Comparison of ENCODE assay signal across 23 cellular contexts in genomic region chr10:100749309-100750217, GRCh38. TPM values are rescaled to one million over a fixed set of nuclear protein-coding genes. Genes with fewer than 3 reads are reported as not detected.
DNase-seq lines count a peak whose midpoint lies in the region; ATAC-seq and TF ChIP-seq lines count a peak whose summit lies in the region.
"Had no signal": no experiment of that assay in that cellular context is flagged by ENCODE, and none has a peak within 500 bp of the region (broad histone marks: within the 10 kb centered on the region; RNA-seq: fewer than 3 reads in every experiment).

No MANE protein-coding gene starts in this region.

- H3K27ac Mint-ChIP-seq in activated naive CD8-positive, alpha-beta T cell: no peak overlapping the region
- no peak overlapping the region for H3K27ac Mint-ChIP-seq in activated naive CD8-positive, alpha-beta T cell treated with anti-CD3 and anti-CD28 coated beads for 36 hours
- peak overlapping the region; percentile 61 for H3K27ac Mint-ChIP-seq in central memory CD8-positive, alpha-beta T cell (ENCODE audit: low read depth)
- peak overlapping the region in 3 of 6 donors; percentile 38 to 89 (median 74) for H3K27ac Mint-ChIP-seq in naive B cell
- H3K27ac Mint-ChIP-seq in type B pancreatic cell: no peak overlapping the region
- no peak overlapping the region for H3K27ac Mint-ChIP-seq in activated T-helper 2 cell treated with anti-CD3 and anti-CD28 coated beads, Interferon-gamma antibody, Interleukin-2, Interleukin-4, amounts not matched to agents 10 μg/mL and 5 μg/mL and 100 μg/mL, durations not matched to agents 14 hours and 24 hours and 36 hours
- H3K27ac Mint-ChIP-seq: activated CD8-positive, alpha-beta T cell treated with anti-CD3 and anti-CD28 coated beads, Interleukin-2, amount 10 ng/mL, durations not matched to agents 7 days and 5 days; dendritic cell treated with granulocyte-macrophage colony-stimulating factor and Interleukin-4, amounts not matched to agents 40 ng/mL and 50 ng/mL, for 4 days had no signal

- no peak for DNase-seq in activated naive CD8-positive, alpha-beta T cell treated with anti-CD3 and anti-CD28 coated beads for 36 hours
- DNase-seq in central memory CD8-positive, alpha-beta T cell (ENCODE audit: low spot score in 2 of 2): no peak
- DNase-seq in naive B cell (no peak), type B pancreatic cell (ENCODE audit: extremely low spot score, unreplicated experiment) (no peak), activated gamma-delta T cell treated with Interleukin-2 at 50 U/mL for 16 hours (no peak)
- no peak for DNase-seq in activated T-helper 2 cell treated with anti-CD3 and anti-CD28 coated beads, Interferon-gamma antibody, Interleukin-2, Interleukin-4, amounts not matched to agents 10 μg/mL and 5 μg/mL and 100 μg/mL, durations not matched to agents 14 hours and 24 hours and 36 hours (ENCODE audit: low spot score)
- DNase-seq: activated CD8-positive, alpha-beta T cell treated with anti-CD3 and anti-CD28 coated beads, Interleukin-2, amount 10 ng/mL, durations not matched to agents 7 days and 5 days; EL; esophagus squamous epithelium; GOT3; heart right ventricle; left cardiac atrium; NCI-H1105; NCI-H2107; NCI-H69; OCI-M1; stimulated activated CD4-positive, alpha-beta T cell treated with anti-CD3 and anti-CD28 coated beads, Interleukin-12 subunit alpha, Interleukin-12 subunit beta, amount 100 ng/mL, for 4 hours; uterus had no signal

- intact Hi-C loops in activated T-helper 2 cell treated with anti-CD3 and anti-CD28 coated beads, Interferon-gamma antibody, Interleukin-2, Interleukin-4, amounts not matched to agents 10 μg/mL and 5 μg/mL and 100 μg/mL, durations not matched to agents 14 hours and 24 hours and 36 hours (cut with micrococcal nuclease): loop anchor here (5.0 to 10.0 kb wide), 2 partner anchors 125 to 543 kb away; no protein-coding TSS in a partner anchor

- no peaks in the 10 kb centered on the region for H3K36me3 Mint-ChIP-seq in activated naive CD8-positive, alpha-beta T cell
- H3K36me3 Mint-ChIP-seq in activated naive CD8-positive, alpha-beta T cell treated with anti-CD3 and anti-CD28 coated beads for 36 hours: no peaks in the 10 kb centered on the region
- H3K36me3 Mint-ChIP-seq in central memory CD8-positive, alpha-beta T cell (ENCODE audit: insufficient read depth): peaks cover under 1% of the 10 kb centered on the region
- H3K36me3 Mint-ChIP-seq in naive B cell (peaks cover 5 to 15% of the 10 kb centered on the region in 2 donors), type B pancreatic cell (no peaks in the 10 kb centered on the region)
- peaks cover 4% of the 10 kb centered on the region for H3K36me3 Mint-ChIP-seq in activated T-helper 2 cell treated with anti-CD3 and anti-CD28 coated beads, Interferon-gamma antibody, Interleukin-2, Interleukin-4, amounts not matched to agents 10 μg/mL and 5 μg/mL and 100 μg/mL, durations not matched to agents 14 hours and 24 hours and 36 hours (ENCODE audit: low read depth)

- peaks cover 40% of the 10 kb centered on the region for H3K27me3 Mint-ChIP-seq in activated naive CD8-positive, alpha-beta T cell
- peaks cover 92% of the 10 kb centered on the region for H3K27me3 Mint-ChIP-seq in activated naive CD8-positive, alpha-beta T cell treated with anti-CD3 and anti-CD28 coated beads for 36 hours
- peaks cover 84% of the 10 kb centered on the region for H3K27me3 Mint-ChIP-seq in central memory CD8-positive, alpha-beta T cell
- H3K27me3 Mint-ChIP-seq in naive B cell (peaks cover 67 to 88% (median 81%) of the 10 kb centered on the region in 3 donors), type B pancreatic cell (peaks cover 94% of the 10 kb centered on the region)
- peaks cover 77% of the 10 kb centered on the region for H3K27me3 Mint-ChIP-seq in activated T-helper 2 cell treated with anti-CD3 and anti-CD28 coated beads, Interferon-gamma antibody, Interleukin-2, Interleukin-4, amounts not matched to agents 10 μg/mL and 5 μg/mL and 100 μg/mL, durations not matched to agents 14 hours and 24 hours and 36 hours (ENCODE audit: low read depth)

- peak overlapping the region; percentile 59 for H3K4me3 Mint-ChIP-seq in activated naive CD8-positive, alpha-beta T cell
- H3K4me3 Mint-ChIP-seq in activated naive CD8-positive, alpha-beta T cell treated with anti-CD3 and anti-CD28 coated beads for 36 hours: no peak overlapping the region
- peak overlapping the region; percentile 25 for H3K4me3 Mint-ChIP-seq in central memory CD8-positive, alpha-beta T cell
- H3K4me3 Mint-ChIP-seq in naive B cell: peak overlapping the region in 7 of 8 donors; percentile 43 to 84 (median 74)
- H3K4me3 Mint-ChIP-seq in type B pancreatic cell: peak overlapping the region; percentile 73
- H3K4me3 Mint-ChIP-seq in activated T-helper 2 cell treated with anti-CD3 and anti-CD28 coated beads, Interferon-gamma antibody, Interleukin-2, Interleukin-4, amounts not matched to agents 10 μg/mL and 5 μg/mL and 100 μg/mL, durations not matched to agents 14 hours and 24 hours and 36 hours (ENCODE audit: low read depth): no peak overlapping the region
- H3K4me3 Mint-ChIP-seq: activated CD8-positive, alpha-beta T cell treated with anti-CD3 and anti-CD28 coated beads, Interleukin-2, amount 10 ng/mL, durations not matched to agents 7 days and 5 days; dendritic cell treated with granulocyte-macrophage colony-stimulating factor and Interleukin-4, amounts not matched to agents 40 ng/mL and 50 ng/mL, for 4 days had no signal

- no peaks in the 10 kb centered on the region for H3K9me3 Mint-ChIP-seq in activated naive CD8-positive, alpha-beta T cell (ENCODE audit: low read depth)
- H3K9me3 Mint-ChIP-seq in activated naive CD8-positive, alpha-beta T cell treated with anti-CD3 and anti-CD28 coated beads for 36 hours: no peaks in the 10 kb centered on the region
- no peaks in the 10 kb centered on the region for H3K9me3 Mint-ChIP-seq in central memory CD8-positive, alpha-beta T cell
- H3K9me3 Mint-ChIP-seq in naive B cell: peaks cover 0 to 7% (median 0%) of the 10 kb centered on the region in 7 donors
- H3K9me3 Mint-ChIP-seq in type B pancreatic cell: no peaks in the 10 kb centered on the region
- H3K9me3 Mint-ChIP-seq in activated T-helper 2 cell treated with anti-CD3 and anti-CD28 coated beads, Interferon-gamma antibody, Interleukin-2, Interleukin-4, amounts not matched to agents 10 μg/mL and 5 μg/mL and 100 μg/mL, durations not matched to agents 14 hours and 24 hours and 36 hours: no peaks in the 10 kb centered on the region
- H3K9me3 Mint-ChIP-seq: dendritic cell treated with granulocyte-macrophage colony-stimulating factor and Interleukin-4, amounts not matched to agents 40 ng/mL and 50 ng/mL, for 4 days had no signal

- peaks cover 33% of the 10 kb centered on the region for H3K4me1 Mint-ChIP-seq in activated naive CD8-positive, alpha-beta T cell (ENCODE audit: low read depth)
- H3K4me1 Mint-ChIP-seq in activated naive CD8-positive, alpha-beta T cell treated with anti-CD3 and anti-CD28 coated beads for 36 hours: peaks cover 15% of the 10 kb centered on the region
- peaks cover 14% of the 10 kb centered on the region for H3K4me1 Mint-ChIP-seq in central memory CD8-positive, alpha-beta T cell
- peaks cover 24 to 38% (median 32%) of the 10 kb centered on the region in 3 donors for H3K4me1 Mint-ChIP-seq in naive B cell
- H3K4me1 Mint-ChIP-seq in type B pancreatic cell (ENCODE audit: unreplicated experiment): peaks cover 20% of the 10 kb centered on the region
- H3K4me1 Mint-ChIP-seq in activated T-helper 2 cell treated with anti-CD3 and anti-CD28 coated beads, Interferon-gamma antibody, Interleukin-2, Interleukin-4, amounts not matched to agents 10 μg/mL and 5 μg/mL and 100 μg/mL, durations not matched to agents 14 hours and 24 hours and 36 hours (ENCODE audit: low read depth): peaks cover 5% of the 10 kb centered on the region

- no peak for ATAC-seq in central memory CD8-positive, alpha-beta T cell (replicated peaks; ENCODE audit: extremely low read depth, poor library complexity, severe bottlenecking)
- ATAC-seq in naive B cell (ENCODE audit: low read depth in 2 of 2): no peak
- no peak for ATAC-seq in HG02642 (IDR thresholded peaks at IDR 0.05; ENCODE audit: poor library complexity, unreplicated experiment)
- ATAC-seq: activated CD8-positive, alpha-beta T cell treated with anti-CD3 and anti-CD28 coated beads, Interleukin-2, amount 10 ng/mL, durations not matched to agents 7 days and 5 days; left cardiac atrium had no signal

- no peak for TF ChIP-seq CTCF in type B pancreatic cell (conservative IDR thresholded peaks at IDR 0.05)

RNA-seq across cellular contexts. Expression of gene PAX2, which starts 4.2 kb away (rescaled TPM):
- total RNA-seq in activated naive CD8-positive, alpha-beta T cell treated with anti-CD3 and anti-CD28 coated beads for 36 hours: not detected
- polyA plus RNA-seq in naive B cell (ENCODE audit: low read depth in 6 of 6): not detected
- total RNA-seq in type B pancreatic cell (ENCODE audit: low replicate concordance): 0.19 and 4.4 TPM in 2 replicates
- 0.18 and 0.30 TPM in 2 replicates for total RNA-seq in activated T-helper 2 cell treated with anti-CD3 and anti-CD28 coated beads, Interferon-gamma antibody, Interleukin-2, Interleukin-4, amounts not matched to agents 10 μg/mL and 5 μg/mL and 100 μg/mL, durations not matched to agents 14 hours and 24 hours and 36 hours
- total RNA-seq: activated CD8-positive, alpha-beta T cell treated with anti-CD3 and anti-CD28 coated beads, Interleukin-2, amount 10 ng/mL, durations not matched to agents 7 days and 5 days; esophagus squamous epithelium; heart right ventricle; left cardiac atrium; SK-MEL-5 had no signal
- polyA plus RNA-seq: AG04450, heart right ventricle had no signal

Comparison
In these comparisons a context has a peak if more than half of its experiments do, and no peak if none do; other contexts are left out.
1. H3K4me3 Mint-ChIP-seq: peak in activated naive CD8-positive, alpha-beta T cell (single experiment), central memory CD8-positive, alpha-beta T cell (single experiment), naive B cell (7 of 8) and type B pancreatic cell (single experiment); none in activated naive CD8-positive, alpha-beta T cell treated with anti-CD3 and anti-CD28 coated beads for 36 hours (single experiment) and activated T-helper 2 cell treated with anti-CD3 and anti-CD28 coated beads, Interferon-gamma antibody, Interleukin-2, Interleukin-4, amounts not matched to agents 10 μg/mL and 5 μg/mL and 100 μg/mL, durations not matched to agents 14 hours and 24 hours and 36 hours (single experiment).